In the genomic region with DNA sequence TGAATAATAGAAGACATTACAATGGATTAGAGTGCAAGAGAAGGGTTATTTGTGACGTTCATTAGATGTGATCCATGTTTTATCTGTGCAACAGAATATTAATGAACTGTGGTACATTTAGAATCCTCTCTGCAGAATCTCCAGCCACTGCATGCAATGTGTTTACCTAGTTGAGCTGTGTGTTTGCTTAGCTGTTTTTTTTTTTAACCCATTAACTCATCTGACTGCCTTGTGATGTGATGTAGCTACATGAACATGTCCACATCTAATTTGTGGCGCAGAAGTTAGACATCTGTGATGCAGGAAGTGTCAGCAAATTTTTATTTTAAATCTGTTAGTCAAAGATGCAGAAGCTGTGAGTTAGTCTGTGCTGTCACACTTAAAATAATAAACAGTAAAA, we compare ENCODE assay signal across 10 cellular contexts.
DNase-seq lines count a peak whose midpoint lies in the region; ATAC-seq and TF ChIP-seq lines count a peak whose summit lies in the region.
"Had no signal": no experiment of that assay in that cellular context is flagged by ENCODE, and none has a peak within 500 bp of the region (broad histone marks: within the 10 kb centered on the region; RNA-seq: fewer than 3 reads in every experiment).

No MANE protein-coding gene starts in this region.

- H3K4me3 ChIP-seq in esophagus muscularis mucosa: peak overlapping the region; percentile 48 to 55 (median 50)

- intact Hi-C loops in esophagus muscularis mucosa (cut with DNase I): loop anchor here (5.0 to 10.0 kb wide), 2 partner anchors 43 to 75 kb away; no protein-coding TSS in a partner anchor

- DNase-seq in AG08396 (ENCODE audit: low spot score): peak; percentile 12
- peak; percentile 63 for DNase-seq in NCI-H345 treated with DMSO at 0.1 percent for 48 hours (lab: John Stamatoyannopoulos, UW; ENCODE audit: unreplicated experiment)
- DNase-seq in esophagus muscularis mucosa (ENCODE audit: extremely low spot score): no peak
- no peak for DNase-seq in activated CD4-positive, alpha-beta T cell treated with anti-CD3 and anti-CD28 coated beads for 48 hours
- no peak for DNase-seq in T-helper 9 cell
- DNase-seq: CD4-positive, alpha-beta memory T cell; T1000 had no signal

- H3K27ac Mint-ChIP-seq in nephron: peak overlapping the region; percentile 82 to 96 (median 94)
- H3K27ac Mint-ChIP-seq: CD4-positive, alpha-beta memory T cell had no signal

- H3K4me1 ChIP-seq in esophagus muscularis mucosa: peaks cover 6 to 32% (median 29%) of the 10 kb centered on the region in 4 donors

- H3K4me3 Mint-ChIP-seq in nephron: peak overlapping the region; percentile 74 to 83 (median 82)
- H3K4me3 Mint-ChIP-seq: CD4-positive, alpha-beta memory T cell had no signal

- no peaks in the 10 kb centered on the region for H3K27me3 ChIP-seq in esophagus muscularis mucosa

- 44% methylated on average over 2 of the region's 2 CpGs for WGBS in esophagus muscularis mucosa

- H3K4me1 Mint-ChIP-seq in nephron: peaks cover 37% of the 10 kb centered on the region
- H3K4me1 Mint-ChIP-seq: CD4-positive, alpha-beta memory T cell had no signal

- no peak for TF ChIP-seq EP300 in esophagus muscularis mucosa (IDR thresholded peaks at IDR 0.05)

- H3K27ac ChIP-seq in esophagus muscularis mucosa (replicated peaks in 1 of 4): peak overlapping the region; percentile 66 to 79 (median 72)

- H3K9me3 Mint-ChIP-seq in nephron: no peaks in the 10 kb centered on the region
- H3K9me3 Mint-ChIP-seq: CD4-positive, alpha-beta memory T cell had no signal

- H3K9me3 ChIP-seq in esophagus muscularis mucosa: no peaks in the 10 kb centered on the region

- no peaks in the 10 kb centered on the region for H3K27me3 Mint-ChIP-seq in nephron (ENCODE audit: low read depth)

- TF ChIP-seq CTCF in esophagus muscularis mucosa (IDR thresholded peaks at IDR 0.05): no peak
- no peak for TF ChIP-seq CTCF in nephron (IDR thresholded peaks at IDR 0.05; ENCODE audit: unreplicated experiment in 3 of 3)

- no peak for ATAC-seq in HG02840 (IDR thresholded peaks at IDR 0.05; ENCODE audit: low FRiP score, unreplicated experiment)
- no peak for ATAC-seq in GM21447 (IDR thresholded peaks at IDR 0.05; ENCODE audit: unreplicated experiment)

- TF ChIP-seq POLR2A in esophagus muscularis mucosa (IDR thresholded peaks at IDR 0.05; ENCODE audit: low read depth): no peak

- no peaks in the 10 kb centered on the region for H3K36me3 Mint-ChIP-seq in nephron (ENCODE audit: low read depth)
- H3K36me3 Mint-ChIP-seq: CD4-positive, alpha-beta memory T cell had no signal

- no peaks in the 10 kb centered on the region for H3K36me3 ChIP-seq in esophagus muscularis mucosa

Comparison
In these comparisons a context has a peak if more than half of its experiments do, and no peak if none do; other contexts are left out.
1. DNase-seq: peak in AG08396 (single experiment) and NCI-H345 treated with DMSO at 0.1 percent for 48 hours (single experiment); none in esophagus muscularis mucosa (single experiment), activated CD4-positive, alpha-beta T cell treated with anti-CD3 and anti-CD28 coated beads for 48 hours (single experiment) and T-helper 9 cell (single experiment).